Comparison of ENCODE assay signal across 1 cellular context in the genomic region with DNA sequence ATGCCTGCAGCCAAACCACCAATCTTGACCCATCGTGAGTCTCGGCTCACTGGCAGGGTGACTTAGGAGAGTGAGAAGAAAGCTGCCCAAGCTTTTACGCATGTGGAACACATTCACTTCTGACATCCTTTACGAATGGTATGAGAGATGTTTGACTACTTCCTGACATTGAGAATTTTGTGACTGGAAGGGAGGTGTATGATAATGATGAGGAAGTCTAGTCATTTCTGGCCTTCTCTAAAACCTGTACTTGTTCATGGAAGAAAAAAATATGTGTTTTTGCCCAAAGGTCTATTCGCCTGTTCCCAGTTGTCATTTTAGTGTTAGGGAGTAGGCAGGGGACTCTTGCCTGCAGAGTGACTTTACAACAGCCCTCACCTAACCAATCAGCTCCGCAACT.
TF ChIP-seq lines count a peak whose summit lies in the region.

No MANE protein-coding gene starts in this region.

TF ChIP-seq in GM12878, 131 proteins besides CTCF, POLR2A, EP300 and RAD21 (continued from another document):
- TF ChIP-seq, protein P1, sequence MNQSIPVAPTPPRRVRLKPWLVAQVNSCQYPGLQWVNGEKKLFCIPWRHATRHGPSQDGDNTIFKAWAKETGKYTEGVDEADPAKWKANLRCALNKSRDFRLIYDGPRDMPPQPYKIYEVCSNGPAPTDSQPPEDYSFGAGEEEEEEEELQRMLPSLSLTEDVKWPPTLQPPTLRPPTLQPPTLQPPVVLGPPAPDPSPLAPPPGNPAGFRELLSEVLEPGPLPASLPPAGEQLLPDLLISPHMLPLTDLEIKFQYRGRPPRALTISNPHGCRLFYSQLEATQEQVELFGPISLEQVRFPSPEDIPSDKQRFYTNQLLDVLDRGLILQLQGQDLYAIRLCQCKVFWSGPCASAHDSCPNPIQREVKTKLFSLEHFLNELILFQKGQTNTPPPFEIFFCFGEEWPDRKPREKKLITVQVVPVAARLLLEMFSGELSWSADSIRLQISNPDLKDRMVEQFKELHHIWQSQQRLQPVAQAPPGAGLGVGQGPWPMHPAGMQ (IDR thresholded peaks at IDR 0.05; ENCODE audit: borderline replicate concordance), result no peak
- TF ChIP-seq EZH2 (IDR thresholded peaks at IDR 0.05; ENCODE audit: borderline replicate concordance, control insufficient read depth, low read depth, low read length) (no peak), IKZF1 (conservative IDR thresholded peaks at IDR 0.05) (peak; percentile 43), NFYA (IDR thresholded peaks at IDR 0.05; ENCODE audit: borderline replicate concordance, low read depth, low read length) (no peak), IRF4 (IDR thresholded peaks at IDR 0.05; ENCODE audit: low read depth, low read length) (peak; percentile 59; the same call in 1 of the 2 replicates), POLR2AphosphoS5 (IDR thresholded peaks at IDR 0.05; ENCODE audit: low read length) (no peak), RCOR1 (conservative IDR thresholded peaks at IDR 0.05; ENCODE audit: low read depth, low read length) (no peak), ZNF622 (IDR thresholded peaks at IDR 0.05) (no peak), ZBTB40 (IDR thresholded peaks at IDR 0.05; ENCODE audit: borderline replicate concordance) (no peak)
- TF ChIP-seq, protein P2, sequence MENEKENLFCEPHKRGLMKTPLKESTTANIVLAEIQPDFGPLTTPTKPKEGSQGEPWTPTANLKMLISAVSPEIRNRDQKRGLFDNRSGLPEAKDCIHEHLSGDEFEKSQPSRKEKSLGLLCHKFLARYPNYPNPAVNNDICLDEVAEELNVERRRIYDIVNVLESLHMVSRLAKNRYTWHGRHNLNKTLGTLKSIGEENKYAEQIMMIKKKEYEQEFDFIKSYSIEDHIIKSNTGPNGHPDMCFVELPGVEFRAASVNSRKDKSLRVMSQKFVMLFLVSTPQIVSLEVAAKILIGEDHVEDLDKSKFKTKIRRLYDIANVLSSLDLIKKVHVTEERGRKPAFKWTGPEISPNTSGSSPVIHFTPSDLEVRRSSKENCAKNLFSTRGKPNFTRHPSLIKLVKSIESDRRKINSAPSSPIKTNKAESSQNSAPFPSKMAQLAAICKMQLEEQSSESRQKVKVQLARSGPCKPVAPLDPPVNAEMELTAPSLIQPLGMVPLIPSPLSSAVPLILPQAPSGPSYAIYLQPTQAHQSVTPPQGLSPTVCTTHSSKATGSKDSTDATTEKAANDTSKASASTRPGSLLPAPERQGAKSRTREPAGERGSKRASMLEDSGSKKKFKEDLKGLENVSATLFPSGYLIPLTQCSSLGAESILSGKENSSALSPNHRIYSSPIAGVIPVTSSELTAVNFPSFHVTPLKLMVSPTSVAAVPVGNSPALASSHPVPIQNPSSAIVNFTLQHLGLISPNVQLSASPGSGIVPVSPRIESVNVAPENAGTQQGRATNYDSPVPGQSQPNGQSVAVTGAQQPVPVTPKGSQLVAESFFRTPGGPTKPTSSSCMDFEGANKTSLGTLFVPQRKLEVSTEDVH (IDR thresholded peaks at IDR 0.05; ENCODE audit: low read depth, partially characterized antibody), result no peak
- TF ChIP-seq, protein P3, sequence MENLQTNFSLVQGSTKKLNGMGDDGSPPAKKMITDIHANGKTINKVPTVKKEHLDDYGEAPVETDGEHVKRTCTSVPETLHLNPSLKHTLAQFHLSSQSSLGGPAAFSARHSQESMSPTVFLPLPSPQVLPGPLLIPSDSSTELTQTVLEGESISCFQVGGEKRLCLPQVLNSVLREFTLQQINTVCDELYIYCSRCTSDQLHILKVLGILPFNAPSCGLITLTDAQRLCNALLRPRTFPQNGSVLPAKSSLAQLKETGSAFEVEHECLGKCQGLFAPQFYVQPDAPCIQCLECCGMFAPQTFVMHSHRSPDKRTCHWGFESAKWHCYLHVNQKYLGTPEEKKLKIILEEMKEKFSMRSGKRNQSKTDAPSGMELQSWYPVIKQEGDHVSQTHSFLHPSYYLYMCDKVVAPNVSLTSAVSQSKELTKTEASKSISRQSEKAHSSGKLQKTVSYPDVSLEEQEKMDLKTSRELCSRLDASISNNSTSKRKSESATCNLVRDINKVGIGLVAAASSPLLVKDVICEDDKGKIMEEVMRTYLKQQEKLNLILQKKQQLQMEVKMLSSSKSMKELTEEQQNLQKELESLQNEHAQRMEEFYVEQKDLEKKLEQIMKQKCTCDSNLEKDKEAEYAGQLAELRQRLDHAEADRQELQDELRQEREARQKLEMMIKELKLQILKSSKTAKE (IDR thresholded peaks at IDR 0.05; ENCODE audit: low read depth, poor library complexity, severe bottlenecking), result no peak
